Comparison of ENCODE assay signal across 11 cellular contexts in the genomic region with DNA sequence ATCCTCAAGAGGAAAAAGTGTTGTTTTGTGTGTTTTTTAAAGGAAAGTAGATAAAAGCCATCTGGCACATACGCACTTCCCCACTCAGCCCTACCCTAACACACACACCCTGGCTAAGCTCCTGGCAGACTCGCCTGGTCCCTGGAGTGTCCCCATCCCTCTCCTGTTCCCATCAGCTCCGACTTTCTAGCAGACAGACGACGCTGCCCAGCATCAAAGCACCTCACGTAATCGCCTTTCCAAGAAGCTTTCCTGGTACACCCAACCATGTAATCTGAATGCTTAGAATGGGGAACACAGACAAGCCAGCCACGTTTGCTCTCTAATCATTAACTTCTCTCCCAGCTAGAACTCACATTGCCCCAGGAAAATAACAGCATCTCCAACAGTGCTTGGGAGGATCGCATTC.
A peak's percentile ranks its signal among the peaks of the same experiment; 100 is the strongest.
DNase-seq lines count a peak whose midpoint lies in the region; ATAC-seq lines count a peak whose summit lies in the region.
"Had no signal": no experiment of that assay in that cellular context is flagged by ENCODE, and none has a peak within 500 bp of the region (broad histone marks: within the 10 kb centered on the region; RNA-seq: fewer than 3 reads in every experiment).

No MANE protein-coding gene starts in this region.

- H3K23ac ChIP-seq in mesenchymal stem cell (ENCODE audit: low read length in 2 of 2), result no peak overlapping the region

- H3K9ac ChIP-seq in mesenchymal stem cell (ENCODE audit: low read length) (peak overlapping the region; percentile 73), subcutaneous abdominal adipose tissue (ENCODE audit: low read length in 5 of 5) (peak overlapping the region in 4 of 5 donors; percentile 26 to 66 (median 45))

- no peak overlapping the region for H3K4ac ChIP-seq in mesenchymal stem cell (ENCODE audit: low read depth in 1 of 2, low read length in 2 of 2)

- no peak overlapping the region for H3K27ac Mint-ChIP-seq in activated CD4-positive, alpha-beta memory T cell treated with anti-CD3 and anti-CD28 coated beads, Interleukin-2, amount 10 ng/mL, durations not matched to agents 7 days and 5 days
- H3K27ac Mint-ChIP-seq in CD8-positive, alpha-beta memory T cell, result peak overlapping the region in 1 of 8 donors; percentile 75
- H3K27ac Mint-ChIP-seq: activated CD8-positive, alpha-beta T cell treated with anti-CD3 and anti-CD28 coated beads, Interleukin-2, amount 10 ng/mL, durations not matched to agents 7 days and 5 days had no signal

- H3K4me3 Mint-ChIP-seq in activated CD4-positive, alpha-beta memory T cell treated with anti-CD3 and anti-CD28 coated beads, Interleukin-2, amount 10 ng/mL, durations not matched to agents 7 days and 5 days, result no peak overlapping the region
- H3K4me3 Mint-ChIP-seq in CD8-positive, alpha-beta memory T cell, result no peak overlapping the region
- H3K4me3 Mint-ChIP-seq: activated CD8-positive, alpha-beta T cell treated with anti-CD3 and anti-CD28 coated beads, Interleukin-2, amount 10 ng/mL, durations not matched to agents 7 days and 5 days had no signal

- peak overlapping the region; percentile 71 for H2AK5ac ChIP-seq in mesenchymal stem cell (ENCODE audit: low read length, severe bottlenecking)

- H2BK5ac ChIP-seq in mesenchymal stem cell (ENCODE audit: low read depth, low read length, poor library complexity, severe bottlenecking), result peak overlapping the region; percentile 80

- H3K79me1 ChIP-seq in mesenchymal stem cell (replicated peaks; ENCODE audit: low read length, poor library complexity, severe bottlenecking), result peaks cover 32% of the 10 kb centered on the region

- no peak overlapping the region for H2AFZ ChIP-seq in mesenchymal stem cell (ENCODE audit: low read depth, low read length)

- DNase-seq in NCI-H1694 (lab: John Stamatoyannopoulos, UW) (peak; percentile 8), mesenchymal stem cell (no peak)
- DNase-seq in activated CD4-positive, alpha-beta memory T cell treated with anti-CD3 and anti-CD28 coated beads, Interleukin-2, amount 10 ng/mL, durations not matched to agents 7 days and 5 days, result no peak
- no peak for DNase-seq in CD8-positive, alpha-beta memory T cell
- DNase-seq: activated CD8-positive, alpha-beta T cell treated with anti-CD3 and anti-CD28 coated beads, Interleukin-2, amount 10 ng/mL, durations not matched to agents 7 days and 5 days; central memory CD4-positive, alpha-beta T cell had no signal

- CTCF ChIA-PET in activated CD4-positive, alpha-beta memory T cell treated with anti-CD3 and anti-CD28 coated beads, Interleukin-2, amount 10 ng/mL, durations not matched to agents 7 days and 5 days (lab: Charles Lee), result interaction anchor here (1.8 kb wide), 1 partner anchor 19 kb away, joined by 7 read pairs; no protein-coding TSS in a partner anchor
- CTCF ChIA-PET in CD8-positive, alpha-beta memory T cell (lab: Charles Lee), result interaction anchor here (0.6 to 2.0 kb wide), 4 partner anchors 15 to 22 kb away, joined by 3 to 9 read pairs (median 4); no protein-coding TSS in a partner anchor

- ATAC-seq in HG02981 (IDR thresholded peaks at IDR 0.05; ENCODE audit: unreplicated experiment) (no peak), HG03025 (IDR thresholded peaks at IDR 0.05; ENCODE audit: low FRiP score, unreplicated experiment) (no peak)
- ATAC-seq: activated CD8-positive, alpha-beta T cell treated with anti-CD3 and anti-CD28 coated beads, Interleukin-2, amount 10 ng/mL, durations not matched to agents 7 days and 5 days; Panc1 had no signal

- H3K27me3 Mint-ChIP-seq in activated CD4-positive, alpha-beta memory T cell treated with anti-CD3 and anti-CD28 coated beads, Interleukin-2, amount 10 ng/mL, durations not matched to agents 7 days and 5 days, result no peaks in the 10 kb centered on the region
- H3K27me3 Mint-ChIP-seq in CD8-positive, alpha-beta memory T cell, result peaks cover 0 to 5% of the 10 kb centered on the region in 2 donors

- H3K18ac ChIP-seq in mesenchymal stem cell (ENCODE audit: low read depth in 1 of 2, low read length in 2 of 2), result no peak overlapping the region

- H2BK15ac ChIP-seq in mesenchymal stem cell (ENCODE audit: low read depth, poor library complexity, severe bottlenecking), result no peak overlapping the region

- WGBS in esophagus, 2 donors, result 63 to 69% methylated on average over 9 of the region's 9 CpGs
- 94% methylated on average over 9 of the region's 9 CpGs for WGBS in mesenchymal stem cell

- peaks cover under 1% of the 10 kb centered on the region for H3K9me3 Mint-ChIP-seq in activated CD4-positive, alpha-beta memory T cell treated with anti-CD3 and anti-CD28 coated beads, Interleukin-2, amount 10 ng/mL, durations not matched to agents 7 days and 5 days
- H3K9me3 Mint-ChIP-seq in CD8-positive, alpha-beta memory T cell, result no peaks in the 10 kb centered on the region

- H4K8ac ChIP-seq in mesenchymal stem cell (ENCODE audit: low read length), result peak overlapping the region; percentile 57

- POLR2A ChIA-PET in activated CD4-positive, alpha-beta memory T cell treated with anti-CD3 and anti-CD28 coated beads, Interleukin-2, amount 10 ng/mL, durations not matched to agents 7 days and 5 days (lab: Charles Lee), result no interaction called here
- POLR2A ChIA-PET in CD8-positive, alpha-beta memory T cell (lab: Charles Lee), result interaction anchor here (0.6 kb wide), 1 partner anchor 1398 kb away, joined by 3 read pairs; no protein-coding TSS in a partner anchor

- H2BK12ac ChIP-seq in mesenchymal stem cell (ENCODE audit: low read length in 2 of 2), result no peak overlapping the region

- H3K4me1 Mint-ChIP-seq in activated CD4-positive, alpha-beta memory T cell treated with anti-CD3 and anti-CD28 coated beads, Interleukin-2, amount 10 ng/mL, durations not matched to agents 7 days and 5 days, result peaks cover 32% of the 10 kb centered on the region
- peaks cover 17 to 26% (median 25%) of the 10 kb centered on the region in 3 donors for H3K4me1 Mint-ChIP-seq in CD8-positive, alpha-beta memory T cell

- H3K36me3 ChIP-seq in esophagus (ENCODE audit: control insufficient read depth in 2 of 2, insufficient read depth in 2 of 2, low read length in 1 of 2), result peaks cover 0 to 3% of the 10 kb centered on the region in 2 donors
- H3K36me3 ChIP-seq in mesenchymal stem cell (ENCODE audit: control insufficient read depth in 1 of 2, insufficient read depth in 2 of 2, low read depth in 1 of 2, low read length in 2 of 2), result peaks cover 35 to 39% of the 10 kb centered on the region in 2 experiments
- peaks cover 0 to 18% (median 13%) of the 10 kb centered on the region in 5 donors for H3K36me3 ChIP-seq in subcutaneous abdominal adipose tissue (ENCODE audit: control insufficient read depth in 5 of 5, insufficient read depth in 5 of 5, low read length in 5 of 5)
- H3K36me3 ChIP-seq in CD8-positive, alpha-beta memory T cell (ENCODE audit: insufficient read depth, low read length), result no peaks in the 10 kb centered on the region

- H3K4me1 ChIP-seq in esophagus (ENCODE audit: control insufficient read depth in 2 of 2, insufficient read depth in 2 of 2, low read length in 1 of 2) (no peaks in the 10 kb centered on the region), mesenchymal stem cell (ENCODE audit: control insufficient read depth, insufficient read depth, low read depth, low read length) (peaks cover 28% of the 10 kb centered on the region), subcutaneous abdominal adipose tissue (ENCODE audit: control insufficient read depth in 5 of 5, insufficient read depth in 5 of 5, low read length in 5 of 5) (peaks cover 15 to 44% (median 41%) of the 10 kb centered on the region in 5 donors)
- peaks cover 11% of the 10 kb centered on the region for H3K4me1 ChIP-seq in CD8-positive, alpha-beta memory T cell (ENCODE audit: insufficient read depth, low read length)

- H3K36me3 Mint-ChIP-seq in activated CD4-positive, alpha-beta memory T cell treated with anti-CD3 and anti-CD28 coated beads, Interleukin-2, amount 10 ng/mL, durations not matched to agents 7 days and 5 days (ENCODE audit: low read depth), result peaks cover under 1% of the 10 kb centered on the region
- peaks cover 0 to 22% (median 9%) of the 10 kb centered on the region in 3 donors for H3K36me3 Mint-ChIP-seq in CD8-positive, alpha-beta memory T cell

- H2BK120ac ChIP-seq in mesenchymal stem cell (ENCODE audit: low read depth, low read length), result no peak overlapping the region

- H4K91ac ChIP-seq in mesenchymal stem cell (ENCODE audit: low read length), result peak overlapping the region; percentile 72

- H3K4me2 ChIP-seq in mesenchymal stem cell (ENCODE audit: low read length, poor library complexity, severe bottlenecking), result peak overlapping the region; percentile 49

- peak overlapping the region; percentile 44 to 80 for H3K27ac ChIP-seq in esophagus (ENCODE audit: low read depth in 2 of 2, low read length in 1 of 2)
- peak overlapping the region; percentile 96 for H3K27ac ChIP-seq in mesenchymal stem cell (ENCODE audit: low read length, poor library complexity, severe bottlenecking)
- peak overlapping the region; percentile 89 for H3K27ac ChIP-seq in subcutaneous abdominal adipose tissue (ENCODE audit: low read depth, low read length)
- H3K27ac ChIP-seq in CD8-positive, alpha-beta memory T cell (ENCODE audit: low read depth, low read length), result no peak overlapping the region

- H3K4me3 ChIP-seq in esophagus (ENCODE audit: low read depth in 1 of 2, low read length in 2 of 2) (no peak overlapping the region), mesenchymal stem cell (ENCODE audit: insufficient read depth in 1 of 2, low read depth in 1 of 2, low read length in 2 of 2) (no peak overlapping the region), subcutaneous abdominal adipose tissue (ENCODE audit: low read depth in 1 of 5, low read length in 5 of 5) (peak overlapping the region in 1 of 5 donors; percentile 7)
- no peak overlapping the region for H3K4me3 ChIP-seq in CD8-positive, alpha-beta memory T cell (ENCODE audit: low read length)

- H3K9me3 ChIP-seq in esophagus (ENCODE audit: control insufficient read depth in 2 of 2, insufficient read depth in 1 of 2, low read depth in 1 of 2, low read length in 1 of 2) (no peaks in the 10 kb centered on the region), mesenchymal stem cell (ENCODE audit: control insufficient read depth, low read length) (no peaks in the 10 kb centered on the region), subcutaneous abdominal adipose tissue (ENCODE audit: control insufficient read depth in 5 of 5, low read length in 5 of 5) (peaks cover 0 to 2% (median 0%) of the 10 kb centered on the region in 5 donors)
- no peaks in the 10 kb centered on the region for H3K9me3 ChIP-seq in CD8-positive, alpha-beta memory T cell (ENCODE audit: low read length)

- no peak overlapping the region for H3K14ac ChIP-seq in mesenchymal stem cell (ENCODE audit: low read length in 2 of 2)

- H3K27me3 ChIP-seq in esophagus (ENCODE audit: control insufficient read depth in 1 of 2, insufficient read depth in 2 of 2, low read length in 2 of 2), result no peaks in the 10 kb centered on the region
- no peaks in the 10 kb centered on the region for H3K27me3 ChIP-seq in mesenchymal stem cell (ENCODE audit: control insufficient read depth in 1 of 2, insufficient read depth in 1 of 2, low read length in 2 of 2)
- H3K27me3 ChIP-seq in subcutaneous abdominal adipose tissue (ENCODE audit: control insufficient read depth in 5 of 5, insufficient read depth in 4 of 5, low read length in 5 of 5), result peaks cover 0 to 3% (median 0%) of the 10 kb centered on the region in 5 donors
- H3K27me3 ChIP-seq in CD8-positive, alpha-beta memory T cell (ENCODE audit: insufficient read depth, low read length, poor library complexity, severe bottlenecking), result no peaks in the 10 kb centered on the region
